ENCODE assay signal across 10 cellular contexts in the genomic region with DNA sequence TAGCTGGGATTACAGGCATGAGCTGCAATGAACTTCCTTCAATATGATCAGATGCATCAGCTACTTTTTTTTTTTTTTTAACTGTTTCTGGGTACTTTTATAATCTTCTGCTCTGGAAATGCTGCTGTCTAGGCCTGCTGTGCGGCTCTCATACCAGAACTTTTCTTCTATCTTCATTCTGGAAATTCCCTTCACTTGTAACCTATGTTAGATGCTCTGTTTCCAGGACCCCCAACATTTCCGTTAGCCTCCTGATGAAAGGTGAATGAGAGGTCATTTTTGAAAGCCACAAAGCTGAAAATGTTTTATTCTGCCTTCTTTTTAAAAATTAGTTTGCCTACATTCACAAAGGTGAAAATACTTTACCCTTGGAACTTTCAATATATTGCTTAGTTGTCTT. TPM values are rescaled to one million over a fixed set of nuclear protein-coding genes. Genes with fewer than 3 reads are reported as not detected.
DNase-seq lines count a peak whose midpoint lies in the region; ATAC-seq lines count a peak whose summit lies in the region.
"Had no signal": no experiment of that assay in that cellular context is flagged by ENCODE, and none has a peak within 500 bp of the region (broad histone marks: within the 10 kb centered on the region; RNA-seq: fewer than 3 reads in every experiment).

No MANE protein-coding gene starts in this region.

- H3K9ac ChIP-seq in subcutaneous abdominal adipose tissue (ENCODE audit: low read length in 5 of 5) = peak overlapping the region in 1 of 5 donors; percentile 16

- ATAC-seq in HG02852 (IDR thresholded peaks at IDR 0.05; ENCODE audit: unreplicated experiment) (peak; percentile 45), right cardiac atrium (no peak)
- ATAC-seq in activated CD8-positive, alpha-beta T cell treated with anti-CD3 and anti-CD28 coated beads, Interleukin-2, amount 10 ng/mL, durations not matched to agents 7 days and 5 days = peak; percentile 49
- ATAC-seq: body of pancreas had no signal

- no peak overlapping the region for H3K4me3 ChIP-seq in subcutaneous abdominal adipose tissue (ENCODE audit: low read depth in 1 of 5, low read length in 5 of 5)
- no peak overlapping the region for H3K4me3 ChIP-seq in right cardiac atrium (ENCODE audit: low read length)
- no peak overlapping the region for H3K4me3 ChIP-seq in SJCRH30
- H3K4me3 ChIP-seq: body of pancreas, upper lobe of right lung had no signal

- no peaks in the 10 kb centered on the region for H3K9me3 Mint-ChIP-seq in activated naive CD4-positive, alpha-beta T cell treated with anti-CD3 and anti-CD28 coated beads, Interleukin-2, amount 10 ng/mL, durations not matched to agents 7 days and 5 days
- peaks cover 1% of the 10 kb centered on the region for H3K9me3 Mint-ChIP-seq in activated CD8-positive, alpha-beta T cell treated with anti-CD3 and anti-CD28 coated beads, Interleukin-2, amount 10 ng/mL, durations not matched to agents 7 days and 5 days (ENCODE audit: insufficient read depth)

- CTCF ChIA-PET in activated naive CD4-positive, alpha-beta T cell treated with anti-CD3 and anti-CD28 coated beads, Interleukin-2, amount 10 ng/mL, durations not matched to agents 7 days and 5 days (lab: Charles Lee) = interaction anchor here (0.7 to 2.5 kb wide), 13 partner anchors 10 to 303 kb away, joined by 3 to 18 read pairs (median 4); no protein-coding TSS in a partner anchor
- CTCF ChIA-PET in activated CD8-positive, alpha-beta T cell treated with anti-CD3 and anti-CD28 coated beads, Interleukin-2, amount 10 ng/mL, durations not matched to agents 7 days and 5 days (lab: Charles Lee) = interaction anchor here (0.6 to 2.2 kb wide), 12 partner anchors 9 to 636 kb away, joined by 3 to 15 read pairs (median 4); no protein-coding TSS in a partner anchor

- no peak overlapping the region for H3K4me3 Mint-ChIP-seq in activated naive CD4-positive, alpha-beta T cell treated with anti-CD3 and anti-CD28 coated beads, Interleukin-2, amount 10 ng/mL, durations not matched to agents 7 days and 5 days
- no peak overlapping the region for H3K4me3 Mint-ChIP-seq in activated CD8-positive, alpha-beta T cell treated with anti-CD3 and anti-CD28 coated beads, Interleukin-2, amount 10 ng/mL, durations not matched to agents 7 days and 5 days

- H3K36me3 Mint-ChIP-seq in activated naive CD4-positive, alpha-beta T cell treated with anti-CD3 and anti-CD28 coated beads, Interleukin-2, amount 10 ng/mL, durations not matched to agents 7 days and 5 days = peaks cover 7% of the 10 kb centered on the region
- H3K36me3 Mint-ChIP-seq in activated CD8-positive, alpha-beta T cell treated with anti-CD3 and anti-CD28 coated beads, Interleukin-2, amount 10 ng/mL, durations not matched to agents 7 days and 5 days (ENCODE audit: low read depth) = peaks cover 10% of the 10 kb centered on the region

- H3K27ac Mint-ChIP-seq in activated naive CD4-positive, alpha-beta T cell treated with anti-CD3 and anti-CD28 coated beads, Interleukin-2, amount 10 ng/mL, durations not matched to agents 7 days and 5 days = peak overlapping the region; percentile 67
- no peak overlapping the region for H3K27ac Mint-ChIP-seq in activated CD8-positive, alpha-beta T cell treated with anti-CD3 and anti-CD28 coated beads, Interleukin-2, amount 10 ng/mL, durations not matched to agents 7 days and 5 days

- intact Hi-C loops in right cardiac atrium (cut with DNase I) = no loop called here

- no peaks in the 10 kb centered on the region for H3K27me3 Mint-ChIP-seq in activated naive CD4-positive, alpha-beta T cell treated with anti-CD3 and anti-CD28 coated beads, Interleukin-2, amount 10 ng/mL, durations not matched to agents 7 days and 5 days
- H3K27me3 Mint-ChIP-seq in activated CD8-positive, alpha-beta T cell treated with anti-CD3 and anti-CD28 coated beads, Interleukin-2, amount 10 ng/mL, durations not matched to agents 7 days and 5 days (ENCODE audit: low read depth) = no peaks in the 10 kb centered on the region

- POLR2A ChIA-PET in activated CD8-positive, alpha-beta T cell treated with anti-CD3 and anti-CD28 coated beads, Interleukin-2, amount 10 ng/mL, durations not matched to agents 7 days and 5 days (lab: Charles Lee) = no interaction called here

- H3K4me1 ChIP-seq in subcutaneous abdominal adipose tissue (ENCODE audit: control insufficient read depth in 5 of 5, insufficient read depth in 5 of 5, low read length in 5 of 5) = peaks cover 1 to 29% (median 23%) of the 10 kb centered on the region in 5 donors
- no peaks in the 10 kb centered on the region for H3K4me1 ChIP-seq in right cardiac atrium (ENCODE audit: control insufficient read depth, insufficient read depth, low read length)
- H3K4me1 ChIP-seq in SJCRH30 = no peaks in the 10 kb centered on the region

- H3K4me1 Mint-ChIP-seq in activated naive CD4-positive, alpha-beta T cell treated with anti-CD3 and anti-CD28 coated beads, Interleukin-2, amount 10 ng/mL, durations not matched to agents 7 days and 5 days = peaks cover 43% of the 10 kb centered on the region
- peaks cover 44% of the 10 kb centered on the region for H3K4me1 Mint-ChIP-seq in activated CD8-positive, alpha-beta T cell treated with anti-CD3 and anti-CD28 coated beads, Interleukin-2, amount 10 ng/mL, durations not matched to agents 7 days and 5 days (ENCODE audit: low read depth)

- DNase-seq in activated naive CD4-positive, alpha-beta T cell treated with anti-CD3 and anti-CD28 coated beads, Interleukin-2, amount 10 ng/mL, durations not matched to agents 7 days and 5 days = no peak
- DNase-seq in activated naive CD4-positive, alpha-beta T cell treated with anti-CD3 and anti-CD28 coated beads, Interleukin-2, amount 50 U/mL, for 16 hours = no peak
- DNase-seq in activated CD8-positive, alpha-beta T cell treated with anti-CD3 and anti-CD28 coated beads, Interleukin-2, amount 10 ng/mL, durations not matched to agents 7 days and 5 days = no peak
- DNase-seq in A172 (ENCODE audit: low spot score) (no peak), right cardiac atrium (no peak), SJCRH30 (no peak)
- DNase-seq: body of pancreas, upper lobe of right lung had no signal

- 76% methylated on average over 2 of the region's 2 CpGs for WGBS in right cardiac atrium

- no peaks in the 10 kb centered on the region for H3K36me3 ChIP-seq in subcutaneous abdominal adipose tissue (ENCODE audit: control insufficient read depth in 5 of 5, insufficient read depth in 5 of 5, low read length in 5 of 5)
- H3K36me3 ChIP-seq in SJCRH30 = no peaks in the 10 kb centered on the region; the same call in 1 of the 2 replicates
- H3K36me3 ChIP-seq: upper lobe of right lung had no signal

- peak overlapping the region; percentile 76 for H3K27ac ChIP-seq in subcutaneous abdominal adipose tissue (ENCODE audit: low read depth, low read length)
- H3K27ac ChIP-seq in right cardiac atrium (ENCODE audit: low read length) = no peak overlapping the region
- H3K27ac ChIP-seq in SJCRH30 = no peak overlapping the region
- H3K27ac ChIP-seq: body of pancreas, upper lobe of right lung had no signal

- H3K9me3 ChIP-seq in subcutaneous abdominal adipose tissue (ENCODE audit: control insufficient read depth in 5 of 5, low read length in 5 of 5) (no peaks in the 10 kb centered on the region), right cardiac atrium (ENCODE audit: control insufficient read depth, low read length) (no peaks in the 10 kb centered on the region), SJCRH30 (replicated peaks) (no peaks in the 10 kb centered on the region)
- H3K9me3 ChIP-seq: body of pancreas, upper lobe of right lung had no signal

- H3K27me3 ChIP-seq in subcutaneous abdominal adipose tissue (ENCODE audit: control insufficient read depth in 5 of 5, insufficient read depth in 4 of 5, low read length in 5 of 5) (no peaks in the 10 kb centered on the region), right cardiac atrium (ENCODE audit: control insufficient read depth, insufficient read depth) (no peaks in the 10 kb centered on the region), SJCRH30 (no peaks in the 10 kb centered on the region)
- H3K27me3 ChIP-seq: body of pancreas, upper lobe of right lung had no signal

RNA-seq across cellular contexts. Expression of a gene that starts 8.6 kb away (rescaled TPM):
- total RNA-seq in activated CD8-positive, alpha-beta T cell treated with anti-CD3 and anti-CD28 coated beads, Interleukin-2, amount 10 ng/mL, durations not matched to agents 7 days and 5 days = 10 to 100 TPM; 65.6 to 71.2 TPM
- total RNA-seq in A172 (2014; rRNA removed; shearing (Covaris generic)) = 47.0 and 69.9 TPM in 2 replicates
- total RNA-seq in right cardiac atrium = 10 to 100 TPM; 41.2 to 65.3 (median 50.4) TPM
- 21.5 TPM for polyA plus RNA-seq in right cardiac atrium
- 76.0 and 89.9 TPM in 2 replicates for total RNA-seq in SJCRH30 (2014; rRNA removed; shearing (Covaris generic))

Comparison
In these comparisons a context has a peak if more than half of its experiments do, and no peak if none do; other contexts are left out.
1. ATAC-seq: peak in HG02852 (single experiment) and activated CD8-positive, alpha-beta T cell treated with anti-CD3 and anti-CD28 coated beads, Interleukin-2, amount 10 ng/mL, durations not matched to agents 7 days and 5 days (single experiment); none in right cardiac atrium (0 of 2).